In the genomic region with DNA sequence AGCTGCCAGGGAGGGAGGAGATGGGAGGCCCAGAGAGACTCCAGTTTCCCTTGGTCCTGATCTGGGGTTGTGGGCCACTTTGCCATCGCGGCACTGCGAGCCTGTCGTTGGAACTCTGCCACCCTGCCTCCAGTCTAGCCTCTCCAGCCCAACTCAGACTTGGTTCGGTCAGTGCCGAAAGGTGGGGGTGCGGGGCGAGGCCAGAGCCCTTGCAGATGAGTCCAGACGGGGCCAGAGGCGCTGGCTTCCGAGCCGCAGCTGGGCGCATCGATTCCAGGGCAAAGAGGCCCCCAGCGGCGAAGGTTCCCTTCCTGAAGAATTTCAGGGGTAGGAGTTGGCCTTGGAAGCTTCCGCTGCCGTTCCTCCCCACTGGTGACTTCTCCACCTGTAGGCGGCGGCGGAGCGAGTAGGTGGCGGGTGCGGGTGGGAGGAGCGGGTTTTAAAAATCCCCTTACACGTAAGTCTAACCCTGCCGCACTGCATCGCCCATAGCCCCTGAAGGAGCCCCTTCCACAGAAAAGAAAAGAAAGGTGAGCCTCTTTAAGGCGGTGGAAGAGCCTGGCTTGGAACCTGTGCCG, we compare ENCODE assay signal across 10 cellular contexts. TPM values are rescaled to one million over a fixed set of nuclear protein-coding genes. Genes with fewer than 3 reads are reported as not detected.
DNase-seq lines count a peak whose midpoint lies in the region; TF ChIP-seq lines count a peak whose summit lies in the region.
"Had no signal": no experiment of that assay in that cellular context is flagged by ENCODE, and none has a peak within 500 bp of the region (broad histone marks: within the 10 kb centered on the region; RNA-seq: fewer than 3 reads in every experiment).

No MANE protein-coding gene starts in this region.

- H3K4ac ChIP-seq in neuronal stem cell (ENCODE audit: low read length), result no peak overlapping the region

- H3K4me3 Mint-ChIP-seq in CD4-positive, alpha-beta memory T cell, result no peak overlapping the region
- H3K4me3 Mint-ChIP-seq: CD8-positive, alpha-beta T cell had no signal

- peaks cover 0 to 54% (median 27%) of the 10 kb centered on the region in 3 experiments for H3K27me3 ChIP-seq in neuronal stem cell (ENCODE audit: control insufficient read depth in 3 of 3, insufficient read depth in 3 of 3, low read depth in 1 of 3, low read length in 3 of 3)
- peaks cover 27% of the 10 kb centered on the region for H3K27me3 ChIP-seq in CD4-positive, alpha-beta memory T cell (ENCODE audit: insufficient read depth, low read length)

- H3K9me3 Mint-ChIP-seq in CD4-positive, alpha-beta memory T cell, result peaks cover 0 to 17% (median 3%) of the 10 kb centered on the region in 8 donors
- H3K9me3 Mint-ChIP-seq: CD8-positive, alpha-beta T cell had no signal

- no peaks in the 10 kb centered on the region for H4K20me1 ChIP-seq in OCI-LY7 (ENCODE audit: insufficient read depth, low read length)

- H3K27ac Mint-ChIP-seq in CD4-positive, alpha-beta memory T cell, result no peak overlapping the region
- H3K27ac Mint-ChIP-seq: CD8-positive, alpha-beta T cell had no signal

- H3K79me1 ChIP-seq in neuronal stem cell (ENCODE audit: low read depth, low read length), result no peaks in the 10 kb centered on the region

- H3K9me2 ChIP-seq in OCI-LY7 (ENCODE audit: insufficient read depth, low read length), result no peaks in the 10 kb centered on the region

- no peak overlapping the region for H2AK5ac ChIP-seq in neuronal stem cell (ENCODE audit: low read depth, low read length)

- H3K79me2 ChIP-seq in OCI-LY7 (ENCODE audit: insufficient read depth, low read depth, low read length), result no peaks in the 10 kb centered on the region

- no peaks in the 10 kb centered on the region for H3K9me3 ChIP-seq in OCI-LY7 (ENCODE audit: low read length)
- peaks cover 0 to 12% of the 10 kb centered on the region in 2 donors for H3K9me3 ChIP-seq in neuronal stem cell (replicated peaks in 1 of 2; ENCODE audit: control insufficient read depth in 2 of 2, insufficient read depth in 1 of 2, low read depth in 1 of 2, low read length in 2 of 2)
- no peaks in the 10 kb centered on the region for H3K9me3 ChIP-seq in CD4-positive, alpha-beta memory T cell (ENCODE audit: control insufficient read depth in 1 of 2, low read length in 2 of 2)

- intact Hi-C loops in OCI-LY7 (cut with micrococcal nuclease; ENCODE audit: unreplicated experiment), result loop anchor here (10.0 kb wide), 3 partner anchors 63 to 627 kb away; no protein-coding TSS in a partner anchor
- intact Hi-C loops in CD4-positive, alpha-beta memory T cell (cut with micrococcal nuclease), result no loop called here

- CTCF ChIA-PET in AG04449 (lab: Yijun Ruan, JAX) (interaction anchor here (0.8 to 4.5 kb wide), 8 partner anchors 151 to 620 kb away, joined by 3 to 19 read pairs (median 4); no protein-coding TSS in a partner anchor), OCI-LY7 (lab: Charles Lee; ENCODE audit: unreplicated experiment) (no interaction called here)
- CTCF ChIA-PET in CD4-positive, alpha-beta memory T cell (lab: Charles Lee; ENCODE audit: partially characterized antibody), result no interaction called here

- peak overlapping the region; percentile 59 for H3K18ac ChIP-seq in neuronal stem cell (ENCODE audit: low read length)

- H3K27ac ChIP-seq in OCI-LY7 (ENCODE audit: low read depth, low read length, poor library complexity, severe bottlenecking), result no peak overlapping the region
- H3K27ac ChIP-seq in neuronal stem cell (replicated peaks; ENCODE audit: low read length), result no peak overlapping the region
- H3K27ac ChIP-seq in CD4-positive, alpha-beta memory T cell (ENCODE audit: low read depth, low read length), result no peak overlapping the region

- in situ Hi-C loops in GM13977 (cut with MboI; ENCODE audit: low pct_unique_long_range_greater_than_20kb, low sequenced_read_pairs, unreplicated experiment), result loop anchor here (10.0 kb wide), 1 partner anchor 263 kb away; no protein-coding TSS in a partner anchor

- TF ChIP-seq CTCF in AG04449 (IDR thresholded peaks at IDR 0.05; ENCODE audit: insufficient read depth, low read length, missing control alignments) (peak; percentile 47), OCI-LY7 (conservative IDR thresholded peaks at IDR 0.05; ENCODE audit: low read length) (no peak), fibroblast of mammary gland (conservative IDR thresholded peaks at IDR 0.05; ENCODE audit: control insufficient read depth, insufficient read depth, low read depth, low read length) (peak; percentile 5), GM13977 (IDR thresholded peaks at IDR 0.05; ENCODE audit: extremely low read depth, insufficient read depth, missing control alignments) (no peak)

- no peak overlapping the region for H2AFZ ChIP-seq in OCI-LY7 (ENCODE audit: low read length)
- H2AFZ ChIP-seq in neuronal stem cell (ENCODE audit: low read length), result no peak overlapping the region

- H4K91ac ChIP-seq in neuronal stem cell (ENCODE audit: low read depth, low read length, poor library complexity), result no peak overlapping the region

- H2BK12ac ChIP-seq in neuronal stem cell (ENCODE audit: low read length), result no peak overlapping the region

- H3K4me3 ChIP-seq in AG04449 (ENCODE audit: low read depth, low read length) (peak overlapping the region; percentile 98), OCI-LY7 (ENCODE audit: low read depth, low read length, poor library complexity, severe bottlenecking) (no peak overlapping the region), fibroblast of mammary gland (ENCODE audit: control insufficient read depth, low read depth, low read length) (peak overlapping the region; percentile 59), neuronal stem cell (ENCODE audit: low read length in 2 of 2) (peak overlapping the region in 1 of 2 donors; percentile 78)
- no peak overlapping the region for H3K4me3 ChIP-seq in CD4-positive, alpha-beta memory T cell (ENCODE audit: low read length in 2 of 2)

- peak overlapping the region; percentile 30 for H3K9ac ChIP-seq in neuronal stem cell (ENCODE audit: low read depth, low read length, poor library complexity)

- H3K36me3 ChIP-seq in OCI-LY7 (ENCODE audit: insufficient read depth, low read length), result peaks cover 15% of the 10 kb centered on the region; the same call in 1 of the 2 replicates
- peaks cover 0 to 71% of the 10 kb centered on the region in 2 donors for H3K36me3 ChIP-seq in neuronal stem cell (replicated peaks in 1 of 2; ENCODE audit: control insufficient read depth in 2 of 2, insufficient read depth in 2 of 2, low read length in 2 of 2)
- no peaks in the 10 kb centered on the region for H3K36me3 ChIP-seq in CD4-positive, alpha-beta memory T cell (ENCODE audit: insufficient read depth, low read length)

- no peak overlapping the region for H2BK120ac ChIP-seq in neuronal stem cell (ENCODE audit: low read depth, low read length)

- peaks cover 5 to 23% (median 10%) of the 10 kb centered on the region in 4 donors for H3K4me1 Mint-ChIP-seq in CD4-positive, alpha-beta memory T cell

- no peak overlapping the region for H3K14ac ChIP-seq in neuronal stem cell (ENCODE audit: low read length)

- H4K8ac ChIP-seq in neuronal stem cell (ENCODE audit: low read depth, low read length), result no peak overlapping the region

- peaks cover 6% of the 10 kb centered on the region for H3K4me1 ChIP-seq in OCI-LY7 (ENCODE audit: insufficient read depth, low read length, poor library complexity, severe bottlenecking)
- H3K4me1 ChIP-seq in neuronal stem cell (ENCODE audit: control insufficient read depth in 2 of 2, insufficient read depth in 1 of 2, low read depth in 1 of 2, low read length in 2 of 2), result peaks cover 2 to 28% of the 10 kb centered on the region in 2 donors
- H3K4me1 ChIP-seq in CD4-positive, alpha-beta memory T cell (ENCODE audit: insufficient read depth, low read length), result no peaks in the 10 kb centered on the region

- POLR2A ChIA-PET in AG04449 (lab: Yijun Ruan, JAX), result interaction anchor here (0.6 to 3.4 kb wide), 18 partner anchors 12 to 516 kb away, joined by 3 to 19 read pairs (median 3); no protein-coding TSS in a partner anchor
- POLR2A ChIA-PET in OCI-LY7 (lab: Charles Lee), result no interaction called here
- POLR2A ChIA-PET in CD4-positive, alpha-beta memory T cell (lab: Charles Lee; ENCODE audit: partially characterized antibody), result no interaction called here

- H3K23ac ChIP-seq in neuronal stem cell (ENCODE audit: low read depth, low read length, poor library complexity), result no peak overlapping the region

- H2BK15ac ChIP-seq in neuronal stem cell (ENCODE audit: low read length), result no peak overlapping the region

- no CpG with 5 or more reads among the region's 30 CpGs for WGBS in neuronal stem cell (ENCODE audit: extremely low coverage in 2 of 2, insufficient read length in 2 of 2, insufficient replicate concordance in 1 of 2), 2 donors

- H3K27me3 Mint-ChIP-seq in CD4-positive, alpha-beta memory T cell, result peaks cover 44 to 56% of the 10 kb centered on the region in 2 donors

- H3K4me2 ChIP-seq in OCI-LY7 (ENCODE audit: low read length) (peak overlapping the region; percentile 9; the same call in 1 of the 2 replicates), neuronal stem cell (ENCODE audit: insufficient read depth, low read length, poor library complexity, severe bottlenecking) (peak overlapping the region; percentile 95)

- DNase-seq in AG04449 (ENCODE audit: low read depth, low spot score) (no peak), OCI-LY7 (ENCODE audit: low spot score) (no peak), fibroblast of mammary gland (ENCODE audit: low read depth) (peak; percentile 52), neuronal stem cell (ENCODE audit: low spot score) (peak; percentile 17), NCI-H2227 treated with DMSO at 0.1 percent for 48 hours (lab: John Stamatoyannopoulos, UW) (no peak), AML-193 (lab: John Stamatoyannopoulos, UW) (no peak), GM13977 (ENCODE audit: low spot score) (no peak)
- DNase-seq in CD4-positive, alpha-beta memory T cell, result no peak
- DNase-seq: CD8-positive, alpha-beta T cell; NCI-H526 treated with DMSO at 0.1 percent for 48 hours had no signal

- no TSS peak for BruUV-seq in OCI-LY7 (replicated peaks; lab: Mats Ljungman, UMichigan)

- peaks cover 0 to 5% of the 10 kb centered on the region in 2 donors for H3K36me3 Mint-ChIP-seq in CD4-positive, alpha-beta memory T cell
- H3K36me3 Mint-ChIP-seq: CD8-positive, alpha-beta T cell had no signal

- no peak overlapping the region for H2BK5ac ChIP-seq in neuronal stem cell (ENCODE audit: low read length)

RNA-seq across cellular contexts. Expression of gene WNT5A, which starts 5.1 kb away (rescaled TPM):
- 4.5 and 4.6 TPM in 2 replicates for total RNA-seq in OCI-LY7 (2014; rRNA removed; shearing (Covaris generic))
- 16.2 and 18.1 TPM in 2 replicates for total RNA-seq in OCI-LY7 (2022)
- 1.7 TPM for polyA plus RNA-seq in neuronal stem cell (2013, experiment 1 of 2)
- 1.6 TPM for polyA plus RNA-seq in neuronal stem cell (2013, experiment 2 of 2)
- under 1 TPM in 1 of 2 experiments, not detected in 1; 0.06 TPM for total RNA-seq in CD4-positive, alpha-beta memory T cell
- polyA plus RNA-seq in CD4-positive, alpha-beta memory T cell, result not detected

Comparison
In these comparisons a context has a peak if more than half of its experiments do, and no peak if none do; other contexts are left out.
1. DNase-seq: peak in fibroblast of mammary gland (single experiment) and neuronal stem cell (single experiment); none in AG04449 (single experiment), OCI-LY7 (single experiment), CD4-positive, alpha-beta memory T cell (0 of 5), NCI-H2227 treated with DMSO at 0.1 percent for 48 hours (single experiment), AML-193 (0 of 2) and GM13977 (single experiment).
2. H3K4me3 ChIP-seq: peak in AG04449 (single experiment) and fibroblast of mammary gland (single experiment); none in OCI-LY7 (single experiment) and CD4-positive, alpha-beta memory T cell (0 of 2).
3. CTCF ChIP-seq: peak in AG04449 (single experiment) and fibroblast of mammary gland (single experiment); none in OCI-LY7 (single experiment) and GM13977 (single experiment).
4. RNA of gene WNT5A, which starts 5.1 kb away (total RNA-seq): 4.5 to 18.1 TPM in OCI-LY7; 0.06 TPM in CD4-positive, alpha-beta memory T cell; every median in the first group is over 4 times any median in the second.